ENCODE assay signal across 32 cellular contexts in the genomic region with DNA sequence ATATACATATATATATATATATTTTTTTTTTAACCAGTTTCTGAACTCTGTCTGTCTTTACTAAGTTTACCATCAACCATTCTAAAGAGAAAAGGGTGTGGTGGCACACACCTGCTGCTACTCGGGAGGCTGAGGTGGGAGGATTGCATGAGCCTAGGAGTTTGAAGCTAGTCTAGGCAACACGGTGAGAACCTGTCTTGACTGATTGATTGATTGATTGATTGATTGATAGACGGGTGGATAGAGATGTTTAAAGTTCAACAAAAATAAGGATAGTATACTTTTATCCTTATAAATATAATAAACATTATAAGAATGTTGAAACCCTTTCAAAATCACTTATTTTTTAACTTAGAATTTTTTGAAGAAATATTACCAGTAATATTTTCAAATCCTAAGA.
"Had no signal": no experiment of that assay in that cellular context is flagged by ENCODE, and none has a peak within 500 bp of the region (broad histone marks: within the 10 kb centered on the region; RNA-seq: fewer than 3 reads in every experiment).

No MANE protein-coding gene starts in this region.

- ATAC-seq: activated CD4-positive, alpha-beta T cell treated with anti-CD3 and anti-CD28 coated beads for 36 hours; activated CD8-positive, alpha-beta memory T cell treated with anti-CD3 and anti-CD28 coated beads, Interleukin-2, amount 10 ng/mL, durations not matched to agents 7 days and 5 days; activated CD8-positive, alpha-beta T cell treated with anti-CD3 and anti-CD28 coated beads, Interleukin-2, amount 10 ng/mL, durations not matched to agents 7 days and 5 days; activated naive CD4-positive, alpha-beta T cell treated with anti-CD3 and anti-CD28 coated beads, Interleukin-2, amount 50 U/mL, for 72 hours; effector memory CD8-positive, alpha-beta T cell; foreskin keratinocyte; gastroesophageal sphincter; heart right ventricle; T-helper 17 cell had no signal

- DNase-seq: activated CD4-positive, alpha-beta memory T cell treated with anti-CD3 and anti-CD28 coated beads for 36 hours; activated CD4-positive, alpha-beta T cell treated with anti-CD3 and anti-CD28 coated beads for 36 hours; activated CD4-positive, alpha-beta T cell treated with anti-CD3 and anti-CD28 coated beads, Interleukin-2, amount 10 ng/mL, durations not matched to agents 24 days and 14 days; activated CD4-positive, CD25-positive, alpha-beta regulatory T cell; activated CD4-positive, CD25-positive, alpha-beta regulatory T cell treated with anti-CD3 and anti-CD28 coated beads, Interleukin-2, amount 50 U/mL, for 72 hours; activated CD8-positive, alpha-beta memory T cell treated with anti-CD3 and anti-CD28 coated beads, Interleukin-2, amount 10 ng/mL, durations not matched to agents 7 days and 5 days; activated CD8-positive, alpha-beta memory T cell treated with anti-CD3 and anti-CD28 coated beads, Interleukin-2, amount 50 U/mL, for 4 hours; activated CD8-positive, alpha-beta T cell treated with anti-CD3 and anti-CD28 coated beads, Interleukin-2, amount 10 ng/mL, durations not matched to agents 7 days and 5 days; activated gamma-delta T cell; activated naive CD4-positive, alpha-beta T cell; activated naive CD4-positive, alpha-beta T cell treated with anti-CD3 and anti-CD28 coated beads, Interleukin-2, amount 10 ng/mL, durations not matched to agents 7 days and 5 days; activated naive CD8-positive, alpha-beta T cell treated with anti-CD3 and anti-CD28 coated beads, Interleukin-2, amount 10 ng/mL, durations not matched to agents 7 days and 5 days; activated T-cell treated with anti-CD3 and anti-CD28 coated beads, Interleukin-2, amount 50 U/mL, for 1 hour; activated T-cell treated with anti-CD3 and anti-CD28 coated beads, Interleukin-2, amount 50 U/mL, for 48 hours; central memory CD4-positive, alpha-beta T cell; cerebellar nuclear complex; dermis blood vessel endothelial cell; effector CD4-positive, alpha-beta T cell; effector memory CD8-positive, alpha-beta T cell; erythroblast; foreskin keratinocyte; heart right ventricle; T-helper 1 cell; T-helper 17 cell; T1000 had no signal

- H3K4me3 ChIP-seq: ascending aorta, breast epithelium, cardiac muscle cell, coronary artery, esophagus muscularis mucosa, gastroesophageal sphincter, heart right ventricle had no signal

- H3K36me3 ChIP-seq: breast epithelium, cardiac muscle cell, gastroesophageal sphincter had no signal

- H3K9me3 ChIP-seq: ascending aorta, breast epithelium, esophagus muscularis mucosa, gastroesophageal sphincter, heart right ventricle had no signal

- H3K4me1 ChIP-seq: breast epithelium had no signal

- H3K27me3 ChIP-seq: ascending aorta, breast epithelium, cardiac muscle cell, esophagus muscularis mucosa, foreskin keratinocyte, gastroesophageal sphincter, heart right ventricle had no signal

- H3K27ac ChIP-seq: ascending aorta, breast epithelium, cardiac muscle cell, coronary artery, esophagus muscularis mucosa, foreskin keratinocyte, gastroesophageal sphincter, heart right ventricle had no signal
